ENCODE assay signal across 8 cellular contexts in the genomic region with DNA sequence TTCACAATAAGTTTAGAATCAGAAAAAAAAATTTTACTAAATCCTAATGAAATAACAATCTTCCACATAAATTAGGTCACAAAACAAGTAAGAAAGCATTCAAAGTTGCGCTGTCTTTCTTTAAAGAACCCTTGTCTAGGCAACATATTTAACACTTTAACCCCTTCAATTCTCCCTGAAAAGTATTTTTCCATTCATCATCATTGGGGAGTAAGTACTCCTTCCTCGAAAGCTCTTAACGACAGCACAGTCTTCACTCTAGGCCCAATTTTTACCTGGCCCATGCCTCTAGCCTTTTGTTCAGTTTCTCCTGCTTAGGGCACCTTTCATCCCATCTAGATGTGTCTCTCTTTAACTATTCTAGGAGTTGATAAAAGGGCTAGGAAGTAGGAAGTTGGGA. TPM values are rescaled to one million over a fixed set of nuclear protein-coding genes. Genes with fewer than 3 reads are reported as not detected.
DNase-seq lines count a peak whose midpoint lies in the region; ATAC-seq and TF ChIP-seq lines count a peak whose summit lies in the region.

No MANE protein-coding gene starts in this region.

- DNase-seq in right atrium auricular region (ENCODE audit: low spot score) (no peak), Right ventricle myocardium superior (no peak), aorta (no peak), islet precursor cell (no peak), RWPE1 (ENCODE audit: low spot score) (no peak)

- H3K4me1 Mint-ChIP-seq in brain, result peaks cover 93% of the 10 kb centered on the region

- H3K36me3 ChIP-seq in right atrium auricular region (peaks cover 8% of the 10 kb centered on the region), aorta (ENCODE audit: control insufficient read depth in 1 of 2, insufficient read depth in 2 of 2, low read length in 1 of 2) (no peaks in the 10 kb centered on the region)

- WGBS in aorta, 2 donors, result 9 to 11% methylated on average over 3 of the region's 3 CpGs

- H3K27ac ChIP-seq in right atrium auricular region, result peak overlapping the region; percentile 98 to 100
- no peak overlapping the region for H3K27ac ChIP-seq in aorta (ENCODE audit: low read depth in 1 of 2, low read length in 2 of 2)
- no peak overlapping the region for H3K27ac ChIP-seq in RWPE1

- peaks cover 0 to 3% (median 0%) of the 10 kb centered on the region in 5 experiments for H3K9me3 Mint-ChIP-seq in brain

- H3K27me3 Mint-ChIP-seq in brain, result peaks cover 16% of the 10 kb centered on the region

- H3K4me1 ChIP-seq in right atrium auricular region, result peaks cover 0 to 61% of the 10 kb centered on the region in 2 donors
- H3K4me1 ChIP-seq in mononuclear cell (ENCODE audit: insufficient read depth, low read length), result peaks cover 37% of the 10 kb centered on the region
- peaks cover 0 to 7% of the 10 kb centered on the region in 2 donors for H3K4me1 ChIP-seq in aorta (ENCODE audit: control insufficient read depth in 1 of 2, insufficient read depth in 2 of 2, low read length in 2 of 2)

- H3K36me3 Mint-ChIP-seq in brain, result peaks cover 66% of the 10 kb centered on the region

- POLR2A ChIA-PET in RWPE1 (lab: Yijun Ruan, JAX; ENCODE audit: low non-redundant PET), result no interaction called here

- TF ChIP-seq CTCF in right atrium auricular region (IDR thresholded peaks at IDR 0.05) (no peak), brain (conservative IDR thresholded peaks at IDR 0.05) (no peak), RWPE1 (conservative IDR thresholded peaks at IDR 0.05; ENCODE audit: low read depth) (no peak)

- H3K4me3 Mint-ChIP-seq in brain, result peak overlapping the region; percentile 94 to 100 (median 98)

- H3K27ac Mint-ChIP-seq in brain, result peak overlapping the region; percentile 37 to 100 (median 70)

- ATAC-seq in Right ventricle myocardium superior (ENCODE audit: poor library complexity), result no peak
- ATAC-seq in aorta (ENCODE audit: low FRiP score), result no peak
- no peak for ATAC-seq in HG02763 (IDR thresholded peaks at IDR 0.05; ENCODE audit: unreplicated experiment)

- H3K4me3 ChIP-seq in right atrium auricular region, result peak overlapping the region; percentile 70 to 91
- H3K4me3 ChIP-seq in mononuclear cell (ENCODE audit: low read length), result peak overlapping the region; percentile 22
- peak overlapping the region; percentile 65 to 77 for H3K4me3 ChIP-seq in aorta (ENCODE audit: low read length in 2 of 2)

- CTCF ChIA-PET in RWPE1 (lab: Yijun Ruan, JAX), result interaction anchor here (3.8 kb wide), 1 partner anchor 8 kb away, joined by 23 read pairs; no protein-coding TSS in a partner anchor

- intact Hi-C loops in Right ventricle myocardium superior (cut with DNase I) (no loop called here), aorta (cut with DNase I) (loop anchor here in 1 of 2 donors (5.0 kb wide), 1 partner anchor 235 kb away; the partner anchor contains the start of gene CALHM5)

- H3K27me3 ChIP-seq in right atrium auricular region (no peaks in the 10 kb centered on the region), mononuclear cell (ENCODE audit: insufficient read depth, low read length) (no peaks in the 10 kb centered on the region), aorta (ENCODE audit: control insufficient read depth in 1 of 2, insufficient read depth in 2 of 2, low read length in 1 of 2) (no peaks in the 10 kb centered on the region)

- H3K9me3 ChIP-seq in right atrium auricular region (no peaks in the 10 kb centered on the region), mononuclear cell (ENCODE audit: low read depth, low read length) (no peaks in the 10 kb centered on the region), aorta (ENCODE audit: control insufficient read depth, low read length) (no peaks in the 10 kb centered on the region)

RNA-seq across cellular contexts. Expression of gene TSPYL1, which starts 2.6 kb away (rescaled TPM):
- total RNA-seq in right atrium auricular region, result 10 to 100 TPM; 79.3 to 87.5 TPM
- 70.3 TPM for total RNA-seq in Right ventricle myocardium superior
- 78.3 TPM for polyA plus RNA-seq in brain (ENCODE audit: insufficient read depth, low read depth, low replicate concordance)
- total RNA-seq in mononuclear cell, result 179 TPM
- 10 to 100 TPM; 77.2 to 78.0 TPM for total RNA-seq in aorta
- polyA plus RNA-seq in aorta, result 10 to 100 TPM; 30.8 to 32.2 TPM

RNA-seq across cellular contexts. Expression of gene TSPYL4, which starts 23.2 kb away (rescaled TPM):
- 10 to 100 TPM; 29.2 to 34.5 TPM for total RNA-seq in right atrium auricular region
- 26.0 TPM for total RNA-seq in Right ventricle myocardium superior
- 90.3 TPM for polyA plus RNA-seq in brain (ENCODE audit: insufficient read depth, low read depth, low replicate concordance)
- 39.8 TPM for total RNA-seq in mononuclear cell
- total RNA-seq in aorta, result 10 to 100 TPM; 15.7 to 18.4 TPM
- 10 to 100 TPM; 10.5 to 19.1 TPM for polyA plus RNA-seq in aorta

Comparison
In these comparisons a context has a peak if more than half of its experiments do, and no peak if none do; other contexts are left out.
1. H3K27ac ChIP-seq: peak in right atrium auricular region (2 of 2); none in aorta (0 of 2) and RWPE1 (single experiment).
2. H3K4me3 ChIP-seq: peak in every context shown above with its lines; median percentile 80 in right atrium auricular region; 71 in aorta; 22 in mononuclear cell.